14 cellular contexts compared by ENCODE assay signal in genomic region chr16:89993971-89994370, GRCh38. TPM values are rescaled to one million over a fixed set of nuclear protein-coding genes. Genes with fewer than 3 reads are reported as not detected.
A peak's percentile ranks its signal among the peaks of the same experiment; 100 is the strongest.
DNase-seq lines count a peak whose midpoint lies in the region; ATAC-seq, FAIRE-seq and TF ChIP-seq lines count a peak whose summit lies in the region.
"Had no signal": no experiment of that assay in that cellular context is flagged by ENCODE, and none has a peak within 500 bp of the region (broad histone marks: within the 10 kb centered on the region; RNA-seq: fewer than 3 reads in every experiment).

No MANE protein-coding gene starts in this region.

- H3K27me3 ChIP-seq in BLaER1 treated with 17β-estradiol and CSF1 and Interleukin-3, amounts not matched to agents 10 nM and 100 nM, result no peaks in the 10 kb centered on the region
- no peaks in the 10 kb centered on the region for H3K27me3 ChIP-seq in HUES64 (ENCODE audit: insufficient read depth, low read length)
- H3K27me3 ChIP-seq in Karpas-422 (ENCODE audit: low read length), result no peaks in the 10 kb centered on the region

- DNase-seq in osteocyte (ENCODE audit: extremely low spot score, unreplicated experiment), result no peak
- no peak for DNase-seq in GM12892 (ENCODE audit: insufficient read length)
- no peak for DNase-seq in HUDEP-2 (lab: John Stamatoyannopoulos, UW; ENCODE audit: unreplicated experiment in 76 of 76)
- no peak for DNase-seq in Karpas-422
- DNase-seq: activated CD8-positive, alpha-beta memory T cell treated with anti-CD3 and anti-CD28 coated beads, Interleukin-2, amount 50 U/mL, for 4 hours; NCI-H1417; NK-92 treated with Interleukin-12 subunit alpha and Interleukin-12 subunit beta, amount 100 ng/mL, for 24 hours; T-helper 17 cell had no signal

- no peak overlapping the region for H3K4me3 Mint-ChIP-seq in dendritic cell treated with granulocyte-macrophage colony-stimulating factor and Interleukin-4, amounts not matched to agents 40 ng/mL and 50 ng/mL, for 4 days
- H3K4me3 Mint-ChIP-seq in osteocyte (ENCODE audit: unreplicated experiment), result no peak overlapping the region
- H3K4me3 Mint-ChIP-seq: CD8-positive, alpha-beta T cell had no signal

- no peaks in the 10 kb centered on the region for H3K9me2 ChIP-seq in Karpas-422 (replicated peaks; ENCODE audit: insufficient read depth, low read length)

- H3K36me3 ChIP-seq in BLaER1 treated with 17β-estradiol and CSF1 and Interleukin-3, amounts not matched to agents 10 nM and 100 nM, result peaks cover 58 to 97% (median 85%) of the 10 kb centered on the region in 11 experiments
- H3K36me3 ChIP-seq in HUES64 (ENCODE audit: insufficient read depth, low read length) (peaks cover 79% of the 10 kb centered on the region), Karpas-422 (ENCODE audit: insufficient read depth, low read length) (peaks cover 55% of the 10 kb centered on the region)

- H3K27ac ChIP-seq in BLaER1 treated with 17β-estradiol and CSF1 and Interleukin-3, amounts not matched to agents 10 nM and 100 nM, result peak overlapping the region in 9 of 11 experiments; percentile 63 to 94 (median 81); a peak in 18 of 22 replicates
- H3K27ac ChIP-seq in HUES64 (ENCODE audit: low read depth, low read length) (peak overlapping the region; percentile 99; the same call in 1 of the 2 replicates), Karpas-422 (ENCODE audit: low read length) (no peak overlapping the region)

- peaks cover 10% of the 10 kb centered on the region for H3K9me3 Mint-ChIP-seq in dendritic cell treated with granulocyte-macrophage colony-stimulating factor and Interleukin-4, amounts not matched to agents 40 ng/mL and 50 ng/mL, for 4 days
- H3K9me3 Mint-ChIP-seq in osteocyte (ENCODE audit: unreplicated experiment), result no peaks in the 10 kb centered on the region
- H3K9me3 Mint-ChIP-seq: CD8-positive, alpha-beta T cell had no signal

- FAIRE-seq in GM12892 (lab: Jason Lieb, UNC), result no peak
- FAIRE-seq: frontal cortex had no signal

- WGBS in HUES64, result 96% methylated on average over 7 of the region's 7 CpGs

- ATAC-seq in HG03354 (IDR thresholded peaks at IDR 0.05; ENCODE audit: poor library complexity, severe bottlenecking, unreplicated experiment), result no peak

- TF ChIP-seq POLR2A in GM12892 (IDR thresholded peaks at IDR 0.05; ENCODE audit: low read depth, low read length), result no peak

- H4K20me1 ChIP-seq in BLaER1 treated with 17β-estradiol and CSF1 and Interleukin-3, amounts not matched to agents 10 nM and 100 nM, result peaks cover 0 to 42% (median 17%) of the 10 kb centered on the region in 11 experiments; a peak in 14 of 22 replicates
- no peaks in the 10 kb centered on the region for H4K20me1 ChIP-seq in Karpas-422 (ENCODE audit: insufficient read depth, low read depth, low read length)

- no peaks in the 10 kb centered on the region for H3K27me3 Mint-ChIP-seq in dendritic cell treated with granulocyte-macrophage colony-stimulating factor and Interleukin-4, amounts not matched to agents 40 ng/mL and 50 ng/mL, for 4 days
- H3K27me3 Mint-ChIP-seq in osteocyte (ENCODE audit: unreplicated experiment), result no peaks in the 10 kb centered on the region
- H3K27me3 Mint-ChIP-seq: T-helper 17 cell had no signal

- intact Hi-C loops in dendritic cell treated with granulocyte-macrophage colony-stimulating factor and Interleukin-4, amounts not matched to agents 40 ng/mL and 50 ng/mL, for 4 days (cut with micrococcal nuclease), result no loop called here

- H3K36me3 Mint-ChIP-seq in dendritic cell treated with granulocyte-macrophage colony-stimulating factor and Interleukin-4, amounts not matched to agents 40 ng/mL and 50 ng/mL, for 4 days (ENCODE audit: low read depth), result peaks cover 91% of the 10 kb centered on the region
- peaks cover 41% of the 10 kb centered on the region for H3K36me3 Mint-ChIP-seq in osteocyte (ENCODE audit: unreplicated experiment)

- H3K4me2 ChIP-seq in BLaER1 treated with 17β-estradiol and CSF1 and Interleukin-3, amounts not matched to agents 10 nM and 100 nM, result no peak overlapping the region
- H3K4me2 ChIP-seq in Karpas-422 (ENCODE audit: low read depth, low read length, poor library complexity, severe bottlenecking), result no peak overlapping the region

- peak overlapping the region in 2 of 10 experiments; percentile 35 to 38; a peak in 2 of 20 replicates for H3K4me3 ChIP-seq in BLaER1 treated with 17β-estradiol and CSF1 and Interleukin-3, amounts not matched to agents 10 nM and 100 nM
- H3K4me3 ChIP-seq in HUES64 (ENCODE audit: low read length) (no peak overlapping the region), Karpas-422 (ENCODE audit: low read length) (no peak overlapping the region)

- no peaks in the 10 kb centered on the region for H3K4me1 Mint-ChIP-seq in dendritic cell treated with granulocyte-macrophage colony-stimulating factor and Interleukin-4, amounts not matched to agents 40 ng/mL and 50 ng/mL, for 4 days (ENCODE audit: low read depth)
- peaks cover 4% of the 10 kb centered on the region for H3K4me1 Mint-ChIP-seq in osteocyte (ENCODE audit: unreplicated experiment)
- H3K4me1 Mint-ChIP-seq: T-helper 17 cell had no signal

- H3K4me1 ChIP-seq in BLaER1 treated with 17β-estradiol and CSF1 and Interleukin-3, amounts not matched to agents 10 nM and 100 nM, result no peaks in the 10 kb centered on the region
- H3K4me1 ChIP-seq in HUES64 (ENCODE audit: insufficient read depth, low read length), result no peaks in the 10 kb centered on the region
- no peaks in the 10 kb centered on the region for H3K4me1 ChIP-seq in Karpas-422 (ENCODE audit: low read length)

- peak overlapping the region; percentile 78 for H3K27ac Mint-ChIP-seq in dendritic cell treated with granulocyte-macrophage colony-stimulating factor and Interleukin-4, amounts not matched to agents 40 ng/mL and 50 ng/mL, for 4 days
- H3K27ac Mint-ChIP-seq in osteocyte (ENCODE audit: unreplicated experiment), result peak overlapping the region; percentile 96

- H2AFZ ChIP-seq in Karpas-422 (ENCODE audit: low read length), result no peak overlapping the region

- H3K79me2 ChIP-seq in Karpas-422 (ENCODE audit: low read length), result no peaks in the 10 kb centered on the region

- no peak for TF ChIP-seq CTCF in osteocyte (IDR thresholded peaks at IDR 0.05)

- peak overlapping the region in 2 of 11 experiments; percentile 78 to 82; a peak in 5 of 22 replicates for H3K9ac ChIP-seq in BLaER1 treated with 17β-estradiol and CSF1 and Interleukin-3, amounts not matched to agents 10 nM and 100 nM
- H3K9ac ChIP-seq in HUES64 (ENCODE audit: low read depth, low read length) (no peak overlapping the region), Karpas-422 (ENCODE audit: low read length) (no peak overlapping the region)

- H3K9me3 ChIP-seq in BLaER1 treated with 17β-estradiol and CSF1 and Interleukin-3, amounts not matched to agents 10 nM and 100 nM (replicated peaks in 1 of 11), result peaks cover 6 to 51% (median 25%) of the 10 kb centered on the region in 11 experiments; a peak in 21 of 22 replicates
- peaks cover 28% of the 10 kb centered on the region for H3K9me3 ChIP-seq in HUES64 (ENCODE audit: insufficient read depth, low read depth, low read length)
- H3K9me3 ChIP-seq in Karpas-422 (ENCODE audit: low read length), result no peaks in the 10 kb centered on the region

RNA-seq across cellular contexts. Expression of gene DBNDD1, which starts 25.3 kb away (rescaled TPM):
- 42.0 TPM for polyA plus RNA-seq in HUES64 (2013, experiment 1 of 2)
- polyA plus RNA-seq in HUES64 (2013, experiment 2 of 2), result 45.3 TPM
- 0.78 and 1.3 TPM in 2 replicates for total RNA-seq in osteocyte
- 2.1 TPM for polyA plus RNA-seq in GM12892 (2012; ENCODE audit: missing spikeins)
- 0.43 TPM in 1 of 2 replicates, not detected in the other for total RNA-seq in Karpas-422 (2014; rRNA removed; shearing (Covaris generic); ENCODE audit: low replicate concordance)

RNA-seq across cellular contexts. Expression of gene DEF8, which starts 45.4 kb away (rescaled TPM):
- polyA plus RNA-seq in HUES64 (2013, experiment 1 of 2), result 39.1 TPM
- 38.0 TPM for polyA plus RNA-seq in HUES64 (2013, experiment 2 of 2)
- total RNA-seq in osteocyte, result 78.7 and 82.8 TPM in 2 replicates
- 20.5 TPM for polyA plus RNA-seq in GM12892 (2012; ENCODE audit: missing spikeins)
- 125 and 219 TPM in 2 replicates for total RNA-seq in Karpas-422 (2014; rRNA removed; shearing (Covaris generic); ENCODE audit: low replicate concordance)
